ENCODE assay signal across 22 cellular contexts in the genomic region with DNA sequence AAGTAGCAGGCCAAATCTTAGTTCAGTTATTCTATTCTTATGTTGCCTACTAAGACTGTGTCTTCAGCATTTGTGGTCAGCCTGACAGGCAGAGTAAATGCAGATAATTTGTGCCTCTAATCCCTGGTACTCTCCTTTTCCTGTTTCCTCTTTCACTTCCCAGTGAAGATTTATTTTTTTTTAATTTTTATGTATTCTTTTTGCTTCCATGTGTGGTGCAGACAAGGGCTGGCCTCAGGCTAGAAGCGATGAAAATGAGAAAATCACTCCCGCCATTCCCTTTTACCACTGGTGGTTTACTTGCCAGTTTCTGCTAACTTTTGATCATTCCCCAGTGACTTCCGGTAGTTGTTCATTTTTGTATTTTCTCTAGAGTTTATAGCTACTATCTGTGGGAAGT.
"Had no signal": no experiment of that assay in that cellular context is flagged by ENCODE, and none has a peak within 500 bp of the region (broad histone marks: within the 10 kb centered on the region; RNA-seq: fewer than 3 reads in every experiment).

No MANE protein-coding gene starts in this region.

- H3K9me3 ChIP-seq: esophagus muscularis mucosa, gastrocnemius medialis, left lung, lower lobe of right lung, mucosa of descending colon had no signal

- H3K27me3 ChIP-seq: dorsolateral prefrontal cortex, esophagus muscularis mucosa, gastrocnemius medialis, heart right ventricle, left lung had no signal

- H3K27ac ChIP-seq: coronary artery, dorsolateral prefrontal cortex, esophagus muscularis mucosa, gastrocnemius medialis, heart right ventricle, left lung, lower lobe of right lung had no signal

- H3K4me3 Mint-ChIP-seq: mesothelial cell of epicardium; naive thymus-derived CD4-positive, alpha-beta T cell; natural killer cell had no signal

- H3K4me1 Mint-ChIP-seq: naive thymus-derived CD4-positive, alpha-beta T cell; natural killer cell had no signal

- H3K9me3 Mint-ChIP-seq: mesothelial cell of epicardium; naive thymus-derived CD4-positive, alpha-beta T cell had no signal

- H3K27ac Mint-ChIP-seq: mesothelial cell of epicardium; naive thymus-derived CD4-positive, alpha-beta T cell; natural killer cell had no signal

- H3K4me1 ChIP-seq: esophagus muscularis mucosa, gastrocnemius medialis, heart right ventricle, left lung, lower lobe of right lung had no signal

- H3K36me3 Mint-ChIP-seq: mesothelial cell of epicardium; naive thymus-derived CD4-positive, alpha-beta T cell; natural killer cell had no signal

- H3K36me3 ChIP-seq: esophagus muscularis mucosa, gastrocnemius medialis, heart right ventricle, left lung, lower lobe of right lung had no signal

- H3K4me3 ChIP-seq: coronary artery, dorsolateral prefrontal cortex, esophagus muscularis mucosa, gastrocnemius medialis, heart right ventricle, left lung, lower lobe of right lung, mucosa of descending colon had no signal

- DNase-seq: dermis blood vessel endothelial cell; dorsolateral prefrontal cortex; effector CD4-positive, alpha-beta T cell; effector memory CD4-positive, alpha-beta T cell; foreskin fibroblast; foreskin melanocyte; gastrocnemius medialis; glutamatergic neuron; head of caudate nucleus; heart right ventricle; hippocampal formation; left cardiac atrium; left lung; left ventricle myocardium superior; lower lobe of right lung; mesenchymal stem cell; mucosa of descending colon; naive thymus-derived CD4-positive, alpha-beta T cell; natural killer cell had no signal

- ATAC-seq: gastrocnemius medialis; heart right ventricle; left cardiac atrium; left lung; left ventricle myocardium superior; lower lobe of right lung; mucosa of descending colon; naive thymus-derived CD4-positive, alpha-beta T cell; natural killer cell had no signal
